Comparison of ENCODE assay signal across 13 cellular contexts in genomic region chr3:182241777-182242556, GRCh38.
DNase-seq lines count a peak whose midpoint lies in the region; ATAC-seq and TF ChIP-seq lines count a peak whose summit lies in the region.
"Had no signal": no experiment of that assay in that cellular context is flagged by ENCODE, and none has a peak within 500 bp of the region (broad histone marks: within the 10 kb centered on the region; RNA-seq: fewer than 3 reads in every experiment).

No MANE protein-coding gene starts in this region.

- TF ChIP-seq RAD21 in liver (IDR thresholded peaks at IDR 0.05), result no peak

- no peaks in the 10 kb centered on the region for H3K27me3 ChIP-seq in endodermal cell (ENCODE audit: control insufficient read depth, insufficient read depth, low read length, poor library complexity, severe bottlenecking)
- H3K27me3 ChIP-seq in liver (ENCODE audit: control insufficient read depth in 4 of 4, insufficient read depth in 4 of 4, low read length in 3 of 4), result no peaks in the 10 kb centered on the region
- H3K27me3 ChIP-seq in skeletal muscle satellite cell (ENCODE audit: control insufficient read depth, insufficient read depth, low read length), result peaks cover 3% of the 10 kb centered on the region
- H3K27me3 ChIP-seq in PC-3 (ENCODE audit: low read length), result no peaks in the 10 kb centered on the region
- H3K27me3 ChIP-seq: Peyer's patch had no signal

- no peaks in the 10 kb centered on the region for H4K20me1 ChIP-seq in PC-3 (ENCODE audit: low read length)

- no peaks in the 10 kb centered on the region for H3F3A ChIP-seq in PC-3 (ENCODE audit: low read length, unreplicated experiment)

- H3K4me1 Mint-ChIP-seq in endodermal cell, result no peaks in the 10 kb centered on the region
- H3K4me1 Mint-ChIP-seq: central memory CD8-positive, alpha-beta T cell had no signal

- H3K36me3 Mint-ChIP-seq in endodermal cell (ENCODE audit: low read depth), result no peaks in the 10 kb centered on the region

- CTCF ChIA-PET in PC-3 (lab: Charles Lee), result no interaction called here

- no peaks in the 10 kb centered on the region for H3K79me2 ChIP-seq in PC-3 (ENCODE audit: low read length)

- POLR2A ChIA-PET in PC-3 (lab: Charles Lee; ENCODE audit: unreplicated experiment), result no interaction called here

- ATAC-seq in GM21367 (IDR thresholded peaks at IDR 0.05; ENCODE audit: unreplicated experiment) (no peak), PC-3 (no peak), GM21825 (IDR thresholded peaks at IDR 0.05; ENCODE audit: unreplicated experiment) (no peak)

- H3K9ac ChIP-seq in endodermal cell (ENCODE audit: extremely low read depth, low read length, poor library complexity, severe bottlenecking) (no peak overlapping the region), liver (ENCODE audit: low read depth in 1 of 2, low read length in 2 of 2) (no peak overlapping the region), skeletal muscle satellite cell (ENCODE audit: low read depth, low read length) (peak overlapping the region; percentile 2), PC-3 (ENCODE audit: low read length) (no peak overlapping the region)

- WGBS in endodermal cell (ENCODE audit: insufficient coverage in 1 of 2, insufficient read length in 1 of 2), 2 experiments, result 66 to 85% methylated on average over 12 to 15 of the region's 15 CpGs
- WGBS in liver, result 76% methylated on average over 15 of the region's 15 CpGs

- H3K9me2 ChIP-seq in PC-3 (replicated peaks; ENCODE audit: low read length), result no peaks in the 10 kb centered on the region

- H3K4me3 Mint-ChIP-seq in endodermal cell, result no peak overlapping the region
- H3K4me3 Mint-ChIP-seq: central memory CD8-positive, alpha-beta T cell had no signal

- no peaks in the 10 kb centered on the region for H3K4me1 ChIP-seq in endodermal cell (ENCODE audit: control insufficient read depth, insufficient read depth, low read length)
- peaks cover 3 to 17% (median 13%) of the 10 kb centered on the region in 4 donors for H3K4me1 ChIP-seq in liver (ENCODE audit: control insufficient read depth in 4 of 4, insufficient read depth in 4 of 4, low read length in 3 of 4)
- peaks cover 12% of the 10 kb centered on the region for H3K4me1 ChIP-seq in skeletal muscle satellite cell (ENCODE audit: control insufficient read depth, insufficient read depth, low read length)
- H3K4me1 ChIP-seq in PC-3 (ENCODE audit: insufficient read depth, low read length), result no peaks in the 10 kb centered on the region

- no peak overlapping the region for H3K4me3 ChIP-seq in endodermal cell (ENCODE audit: low read length)
- no peak overlapping the region for H3K4me3 ChIP-seq in liver (ENCODE audit: low read depth in 1 of 3, low read length in 3 of 3)
- H3K4me3 ChIP-seq in skeletal muscle satellite cell (ENCODE audit: low read length), result no peak overlapping the region
- no peak overlapping the region for H3K4me3 ChIP-seq in PC-3 (ENCODE audit: low read length)
- H3K4me3 ChIP-seq: Peyer's patch had no signal

- no peaks in the 10 kb centered on the region for H3K9me3 Mint-ChIP-seq in endodermal cell

- no peak overlapping the region for H3K27ac Mint-ChIP-seq in endodermal cell

- H3K27ac ChIP-seq in endodermal cell (ENCODE audit: low read depth, low read length) (peak overlapping the region; percentile 100), liver (ENCODE audit: low read depth in 1 of 2, low read length in 2 of 2) (no peak overlapping the region), PC-3 (ENCODE audit: low read length) (no peak overlapping the region)

- H3K9me3 ChIP-seq in endodermal cell (ENCODE audit: control insufficient read depth, low read length), result no peaks in the 10 kb centered on the region
- no peaks in the 10 kb centered on the region for H3K9me3 ChIP-seq in liver (ENCODE audit: control insufficient read depth in 4 of 4, low read length in 3 of 4)
- H3K9me3 ChIP-seq in skeletal muscle satellite cell (replicated peaks; ENCODE audit: low read length), result no peaks in the 10 kb centered on the region
- H3K9me3 ChIP-seq in PC-3 (ENCODE audit: low read length), result no peaks in the 10 kb centered on the region
- H3K9me3 ChIP-seq: Peyer's patch had no signal

- intact Hi-C loops in PC-3 (cut with micrococcal nuclease), result no loop called here

- no peaks in the 10 kb centered on the region for H3K36me3 ChIP-seq in endodermal cell (ENCODE audit: control insufficient read depth, insufficient read depth, low read length)
- no peaks in the 10 kb centered on the region for H3K36me3 ChIP-seq in liver (ENCODE audit: control insufficient read depth in 4 of 4, insufficient read depth in 3 of 4, low read depth in 1 of 4, low read length in 3 of 4)
- H3K36me3 ChIP-seq in skeletal muscle satellite cell (ENCODE audit: insufficient read depth, low read length), result no peaks in the 10 kb centered on the region
- no peaks in the 10 kb centered on the region for H3K36me3 ChIP-seq in PC-3 (ENCODE audit: low read depth, low read length)
- H3K36me3 ChIP-seq: Peyer's patch had no signal

- no peaks in the 10 kb centered on the region for H3K27me3 Mint-ChIP-seq in endodermal cell (ENCODE audit: insufficient read depth)
- H3K27me3 Mint-ChIP-seq: central memory CD8-positive, alpha-beta T cell had no signal

- DNase-seq in NCI-H2227 treated with DMSO at 0.1 percent for 48 hours (lab: John Stamatoyannopoulos, UW) (peak; percentile 7), endodermal cell (no peak), PC-3 (no peak), amniotic stem cell (lab: John Stamatoyannopoulos, UW) (no peak)
- DNase-seq: activated CD4-positive, alpha-beta T cell treated with anti-CD3 and anti-CD28 coated beads, Interleukin-2, amount 50 U/mL, for 1 hour; KBM-7; mesendoderm; Peyer's patch had no signal

- H3K4me2 ChIP-seq in skeletal muscle satellite cell (ENCODE audit: low read length) (peak overlapping the region; percentile 13), PC-3 (ENCODE audit: low read length) (no peak overlapping the region)

- BruUV-seq in PC-3 (replicated peaks; lab: Mats Ljungman, UMichigan), result no TSS peak

- H2AFZ ChIP-seq in PC-3 (ENCODE audit: low read length), result no peak overlapping the region

- TF ChIP-seq CTCF in endodermal cell (conservative IDR thresholded peaks at IDR 0.05) (no peak), liver (IDR thresholded peaks at IDR 0.05; ENCODE audit: low read depth, low read length, missing input control) (no peak), PC-3 (conservative IDR thresholded peaks at IDR 0.05; ENCODE audit: low read depth, low read length) (no peak)

TF ChIP-seq in liver, 16 proteins besides CTCF, POLR2A, EP300 and RAD21:
- no peak for TF ChIP-seq GABPA (IDR thresholded peaks at IDR 0.05 in 1 of 2, conservative IDR thresholded peaks at IDR 0.05 in 1 of 2)
- peak in 1 of 2 donors; percentile 29 for TF ChIP-seq HNF4A (conservative IDR thresholded peaks at IDR 0.05)
- peak in 1 of 2 donors; percentile 29 for TF ChIP-seq RXRA (IDR thresholded peaks at IDR 0.05)
- TF ChIP-seq, protein P1, sequence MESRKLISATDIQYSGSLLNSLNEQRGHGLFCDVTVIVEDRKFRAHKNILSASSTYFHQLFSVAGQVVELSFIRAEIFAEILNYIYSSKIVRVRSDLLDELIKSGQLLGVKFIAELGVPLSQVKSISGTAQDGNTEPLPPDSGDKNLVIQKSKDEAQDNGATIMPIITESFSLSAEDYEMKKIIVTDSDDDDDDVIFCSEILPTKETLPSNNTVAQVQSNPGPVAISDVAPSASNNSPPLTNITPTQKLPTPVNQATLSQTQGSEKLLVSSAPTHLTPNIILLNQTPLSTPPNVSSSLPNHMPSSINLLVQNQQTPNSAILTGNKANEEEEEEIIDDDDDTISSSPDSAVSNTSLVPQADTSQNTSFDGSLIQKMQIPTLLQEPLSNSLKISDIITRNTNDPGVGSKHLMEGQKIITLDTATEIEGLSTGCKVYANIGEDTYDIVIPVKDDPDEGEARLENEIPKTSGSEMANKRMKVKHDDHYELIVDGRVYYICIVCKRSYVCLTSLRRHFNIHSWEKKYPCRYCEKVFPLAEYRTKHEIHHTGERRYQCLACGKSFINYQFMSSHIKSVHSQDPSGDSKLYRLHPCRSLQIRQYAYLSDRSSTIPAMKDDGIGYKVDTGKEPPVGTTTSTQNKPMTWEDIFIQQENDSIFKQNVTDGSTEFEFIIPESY (IDR thresholded peaks at IDR 0.05), result no peak
- peak; percentile 21 for TF ChIP-seq SP1 (IDR thresholded peaks at IDR 0.05)
- peak in 1 of 2 donors; percentile 64 for TF ChIP-seq JUND (IDR thresholded peaks at IDR 0.05)
- no peak for TF ChIP-seq FOXA1 (IDR thresholded peaks at IDR 0.05)
